1 cellular context compared by ENCODE assay signal in the genomic region with DNA sequence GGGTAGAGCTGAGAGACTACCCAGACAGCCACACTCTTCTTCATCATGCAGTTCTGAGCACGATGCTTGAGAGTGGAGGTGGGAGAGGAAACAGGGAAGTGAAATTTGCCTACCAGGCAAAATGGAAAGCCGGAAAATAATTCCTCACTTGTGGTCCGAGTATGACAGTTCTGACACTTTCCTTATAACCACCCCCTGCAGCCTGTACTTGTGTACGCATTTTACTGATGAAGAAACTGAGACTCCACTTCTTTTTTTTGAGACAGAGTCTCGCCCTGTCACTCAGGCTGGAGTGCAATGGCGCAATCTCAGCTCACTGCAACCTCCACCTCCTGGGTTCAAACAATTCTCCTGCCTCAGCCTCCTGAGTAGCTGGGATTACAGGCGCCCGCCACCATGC. TPM values are rescaled to one million over a fixed set of nuclear protein-coding genes. Genes with fewer than 3 reads are reported as not detected.
"Had no signal": no experiment of that assay in that cellular context is flagged by ENCODE, and none has a peak within 500 bp of the region (broad histone marks: within the 10 kb centered on the region; RNA-seq: fewer than 3 reads in every experiment).

No MANE protein-coding gene starts in this region.

RNA-seq across cellular contexts. Expression of a gene that starts 21.7 kb away (rescaled TPM):
- total RNA-seq: cardiac septum had no signal
